7 cellular contexts compared by ENCODE assay signal in the genomic region with DNA sequence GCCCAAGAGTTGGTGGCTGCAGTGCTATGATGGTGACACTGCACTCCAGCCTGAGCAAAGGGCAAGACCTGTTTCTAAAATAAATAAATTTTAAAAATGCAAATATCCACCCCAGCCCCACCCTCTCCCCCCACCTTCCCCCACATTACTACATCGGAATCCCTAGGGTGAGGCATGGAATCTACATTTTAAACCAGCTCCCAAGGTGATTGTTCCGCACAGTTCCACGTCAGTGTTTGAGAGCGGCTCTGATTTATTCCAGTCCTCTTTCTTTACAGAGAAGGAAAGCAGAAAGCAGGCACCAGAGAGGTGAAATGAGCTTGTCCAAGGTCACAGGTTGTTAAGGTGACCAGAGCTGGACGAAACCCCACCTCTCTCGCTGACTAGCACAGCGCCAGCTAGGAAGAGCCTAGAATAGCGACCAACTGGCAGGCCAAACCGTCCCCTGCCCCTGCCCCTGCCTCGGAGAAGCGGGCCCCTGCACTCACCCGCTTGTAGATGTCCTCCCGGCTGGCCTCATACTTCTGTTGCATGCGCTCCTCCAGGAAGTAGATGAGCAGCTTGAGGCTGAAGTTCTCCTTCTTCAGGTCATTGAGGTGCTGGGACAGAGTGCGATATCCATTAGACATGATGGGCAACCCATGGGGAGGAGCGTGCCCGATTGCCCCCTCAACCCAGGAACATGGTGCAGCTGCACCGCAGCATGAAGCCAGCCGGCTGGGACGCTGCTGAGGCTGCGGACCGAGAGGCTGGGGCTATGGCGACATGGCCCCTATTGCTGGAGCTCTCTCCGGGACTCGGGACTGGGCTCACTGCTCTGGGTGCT.
DNase-seq lines count a peak whose midpoint lies in the region; ATAC-seq and TF ChIP-seq lines count a peak whose summit lies in the region.
"Not testable (repeated sequence)": the region's sequence is repeated elsewhere in the genome, so short reads cannot be mapped to it uniquely, and the experiment has no call there.

No MANE protein-coding gene starts in this region.

- not testable (repeated sequence) for H3K9me3 Mint-ChIP-seq in WTC11

- H3K4me3 ChIP-seq in heart right ventricle; right cardiac atrium (ENCODE audit: low read length); lower lobe of right lung; aorta (ENCODE audit: low read length in 2 of 2): not testable (repeated sequence)

- H3K36me3 Mint-ChIP-seq in WTC11, result not testable (repeated sequence)

- intact Hi-C loops in Right ventricle myocardium inferior (cut with DNase I); heart right ventricle (cut with DNase I); right cardiac atrium (cut with DNase I); lower lobe of right lung (cut with DNase I); sciatic nerve (cut with DNase I); aorta (cut with DNase I): not testable (repeated sequence)

- H3K4me3 Mint-ChIP-seq in WTC11, result not testable (repeated sequence)

- H3K27me3 ChIP-seq in heart right ventricle; right cardiac atrium (ENCODE audit: control insufficient read depth, insufficient read depth); lower lobe of right lung (ENCODE audit: low read depth); aorta (ENCODE audit: control insufficient read depth in 1 of 2, insufficient read depth in 2 of 2, low read length in 1 of 2): not testable (repeated sequence)

- not testable (repeated sequence) for H3K27me3 Mint-ChIP-seq in WTC11 (ENCODE audit: low read depth)

- POLR2A ChIA-PET in WTC11 (lab: Charles Lee), result not testable (repeated sequence)

- not testable (repeated sequence) for H3K9me3 ChIP-seq in heart right ventricle; right cardiac atrium (ENCODE audit: control insufficient read depth, low read length); lower lobe of right lung; aorta (ENCODE audit: control insufficient read depth, low read length)

- not testable (repeated sequence) for H3K27ac ChIP-seq in heart right ventricle; right cardiac atrium (ENCODE audit: low read length); lower lobe of right lung; aorta (ENCODE audit: low read depth in 1 of 2, low read length in 2 of 2)

- WGBS in heart right ventricle, 2 donors, result no CpG with 5 or more reads among the region's 25 CpGs
- no CpG with 5 or more reads among the region's 25 CpGs for WGBS in right cardiac atrium
- no CpG with 5 or more reads among the region's 25 CpGs for WGBS in aorta, 2 donors

- CTCF ChIA-PET in WTC11 (lab: Charles Lee), result not testable (repeated sequence)

- not testable (repeated sequence) for H3K36me3 ChIP-seq in heart right ventricle; lower lobe of right lung; aorta (ENCODE audit: control insufficient read depth in 1 of 2, insufficient read depth in 2 of 2, low read length in 1 of 2)

- peak; percentile 74 for ATAC-seq in WTC11
- ATAC-seq in Right ventricle myocardium inferior, result peak; percentile 76
- peak; percentile 56 to 88 (median 78) for ATAC-seq in heart right ventricle
- ATAC-seq in right cardiac atrium, result peak; percentile 56 to 63
- ATAC-seq in lower lobe of right lung, result peak; percentile 61 to 69
- ATAC-seq in sciatic nerve, result peak; percentile 21
- peak; percentile 66 for ATAC-seq in aorta (ENCODE audit: low FRiP score)

- H3K27ac Mint-ChIP-seq in WTC11, result not testable (repeated sequence)

- H3K4me1 ChIP-seq in heart right ventricle; right cardiac atrium (ENCODE audit: control insufficient read depth, insufficient read depth, low read length); lower lobe of right lung; aorta (ENCODE audit: control insufficient read depth in 1 of 2, insufficient read depth in 2 of 2, low read length in 2 of 2): not testable (repeated sequence)

- not testable (repeated sequence) for DNase-seq in WTC11 (ENCODE audit: low spot score); Right ventricle myocardium inferior (ENCODE audit: missing footprints); heart right ventricle; right cardiac atrium; lower lobe of right lung; sciatic nerve (ENCODE audit: low spot score); aorta

- not testable (repeated sequence) for H3K4me1 Mint-ChIP-seq in WTC11

- not testable (repeated sequence) for TF ChIP-seq CTCF in WTC11 (IDR thresholded peaks at IDR 0.05); heart right ventricle (IDR thresholded peaks at IDR 0.05); lower lobe of right lung (IDR thresholded peaks at IDR 0.05)

Comparison
In these comparisons a context has a peak if more than half of its experiments do, and no peak if none do; other contexts are left out.
1. ATAC-seq: peak in every context shown above with its lines; median percentile 78 in heart right ventricle; 76 in Right ventricle myocardium inferior; 74 in WTC11; 66 in aorta; 65 in lower lobe of right lung; 60 in right cardiac atrium; 21 in sciatic nerve.